In the genomic region with DNA sequence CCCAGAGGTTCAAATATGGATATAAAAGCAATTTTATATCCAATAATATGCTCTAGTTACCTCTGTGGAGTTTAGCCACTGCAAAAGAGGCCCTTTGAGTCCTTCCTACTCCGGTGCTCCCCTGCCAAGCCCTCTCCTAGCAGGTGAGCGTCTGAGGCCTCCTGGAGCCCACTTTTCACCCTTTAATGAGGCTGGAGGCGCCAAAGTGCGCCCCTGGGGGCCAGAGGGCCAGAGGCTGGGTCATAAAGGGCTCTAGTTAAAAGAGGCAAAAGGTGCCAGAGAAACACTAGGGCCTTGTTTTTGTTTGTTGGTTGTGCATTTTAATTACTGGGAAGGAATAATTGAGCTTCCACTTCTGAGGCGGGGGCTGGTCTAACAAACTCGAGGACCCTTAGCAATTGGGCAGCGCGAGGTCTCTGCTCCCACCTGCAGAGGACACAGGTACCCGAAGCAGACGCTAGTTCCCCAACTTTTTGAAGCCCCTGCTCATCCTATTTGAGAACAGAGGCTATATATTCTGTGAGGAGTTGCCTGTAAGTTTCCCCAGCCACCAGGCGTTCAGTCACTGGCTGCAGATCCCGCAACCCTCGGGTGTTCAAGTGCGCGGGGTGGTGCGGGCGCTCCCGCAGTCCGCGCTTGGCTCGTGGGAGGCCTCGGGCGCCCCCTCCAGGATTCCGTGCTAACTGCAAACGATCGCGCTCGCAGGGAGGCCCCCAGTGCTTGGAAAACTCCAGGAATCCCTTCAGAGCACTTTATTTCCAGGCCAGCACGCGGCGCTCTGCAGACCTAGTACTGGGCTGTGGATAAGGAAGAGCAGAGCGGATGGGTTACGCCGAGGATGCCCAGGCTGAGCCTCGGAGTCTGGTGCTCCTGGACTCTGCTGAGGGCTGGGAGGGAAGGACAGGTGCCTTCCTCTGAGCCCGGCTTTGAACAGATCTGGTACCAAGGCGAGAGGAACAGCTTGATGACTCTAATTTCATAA, we compare ENCODE assay signal across 1 cellular context.
TF ChIP-seq lines count a peak whose summit lies in the region.

No MANE protein-coding gene starts in this region.

TF ChIP-seq in SK-N-SH treated with all-trans-retinoic acid at 6 μM for 48 hours, 23 proteins besides CTCF, POLR2A, EP300 and RAD21 (continued from another document):
- TF ChIP-seq, protein P1, sequence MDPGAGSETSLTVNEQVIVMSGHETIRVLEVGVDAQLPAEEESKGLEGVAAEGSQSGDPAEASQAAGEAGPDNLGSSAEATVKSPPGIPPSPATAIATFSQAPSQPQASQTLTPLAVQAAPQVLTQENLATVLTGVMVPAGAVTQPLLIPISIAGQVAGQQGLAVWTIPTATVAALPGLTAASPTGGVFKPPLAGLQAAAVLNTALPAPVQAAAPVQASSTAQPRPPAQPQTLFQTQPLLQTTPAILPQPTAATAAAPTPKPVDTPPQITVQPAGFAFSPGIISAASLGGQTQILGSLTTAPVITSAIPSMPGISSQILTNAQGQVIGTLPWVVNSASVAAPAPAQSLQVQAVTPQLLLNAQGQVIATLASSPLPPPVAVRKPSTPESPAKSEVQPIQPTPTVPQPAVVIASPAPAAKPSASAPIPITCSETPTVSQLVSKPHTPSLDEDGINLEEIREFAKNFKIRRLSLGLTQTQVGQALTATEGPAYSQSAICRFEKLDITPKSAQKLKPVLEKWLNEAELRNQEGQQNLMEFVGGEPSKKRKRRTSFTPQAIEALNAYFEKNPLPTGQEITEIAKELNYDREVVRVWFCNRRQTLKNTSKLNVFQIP (CRISPR knock-in tag; IDR thresholded peaks at IDR 0.05; ENCODE audit: borderline replicate concordance, low read depth), result peak; percentile 10; the same call in 1 of the 2 replicates
- TF ChIP-seq CSDC2 (CRISPR knock-in tag; IDR thresholded peaks at IDR 0.05) (0 out of 2 replicates have a peak, but pooled peaks have one; percentile 46), ZNF70 (CRISPR knock-in tag; IDR thresholded peaks at IDR 0.05) (no peak)
